In genomic region chr2:235286624-235287368, GRCh38 we compare ENCODE assay signal across 31 cellular contexts.
DNase-seq lines count a peak whose midpoint lies in the region; ATAC-seq and TF ChIP-seq lines count a peak whose summit lies in the region.
"Had no signal": no experiment of that assay in that cellular context is flagged by ENCODE, and none has a peak within 500 bp of the region (broad histone marks: within the 10 kb centered on the region; RNA-seq: fewer than 3 reads in every experiment).

No MANE protein-coding gene starts in this region.

- H3K4me3 Mint-ChIP-seq in T-cell = no peak overlapping the region
- H3K4me3 Mint-ChIP-seq: GM23338, nephron had no signal

- H3K9me3 Mint-ChIP-seq in T-cell = peaks cover 0 to 7% (median 0%) of the 10 kb centered on the region in 3 donors
- H3K9me3 Mint-ChIP-seq: activated naive CD4-positive, alpha-beta T cell treated with anti-CD3 and anti-CD28 coated beads, Interleukin-2, amount 50 U/mL, for 72 hours; activated T-helper 2 cell treated with anti-CD3 and anti-CD28 coated beads, Interferon-gamma antibody, Interleukin-2, Interleukin-4, amounts not matched to agents 10 μg/mL and 5 μg/mL and 100 μg/mL, durations not matched to agents 14 hours and 24 hours and 36 hours; GM23338 had no signal

- CTCF ChIA-PET in T-cell (lab: Charles Lee) = no interaction called here

- H3K27me3 ChIP-seq in right atrium auricular region (no peaks in the 10 kb centered on the region), heart right ventricle (peaks cover 0 to 32% (median 0%) of the 10 kb centered on the region in 7 donors)
- H3K27me3 ChIP-seq: BLaER1, breast epithelium, colonic mucosa, Peyer's patch, SJSA1, upper lobe of left lung had no signal

- H3K27ac ChIP-seq in right atrium auricular region = no peak overlapping the region
- H3K27ac ChIP-seq in heart right ventricle = peak overlapping the region in 1 of 10 donors; percentile 46
- H3K27ac ChIP-seq: BLaER1, breast epithelium, colonic mucosa, foreskin keratinocyte, Peyer's patch, SJSA1, suprapubic skin, upper lobe of left lung, WERI-Rb-1 had no signal

- H3K36me3 ChIP-seq in right atrium auricular region (no peaks in the 10 kb centered on the region), heart right ventricle (no peaks in the 10 kb centered on the region)
- H3K36me3 ChIP-seq: BLaER1, breast epithelium, colonic mucosa, Peyer's patch, SJSA1, suprapubic skin, upper lobe of left lung, WERI-Rb-1 had no signal

- no peak for DNase-seq in Right ventricle myocardium superior
- no peak for DNase-seq in right atrium auricular region (ENCODE audit: low spot score)
- peak; percentile 42 to 48 for DNase-seq in cardiac fibroblast (ENCODE audit: low read depth in 2 of 2)
- no peak for DNase-seq in heart right ventricle
- DNase-seq in activated gamma-delta T cell treated with Interleukin-2 at 50 U/mL for 16 hours = no peak
- no peak for DNase-seq in T-cell
- no peak for DNase-seq in hippocampal formation (lab: John Stamatoyannopoulos, UW)
- DNase-seq: activated CD4-positive, alpha-beta T cell treated with anti-CD3 and anti-CD28 coated beads for 48 hours; activated CD8-positive, alpha-beta memory T cell treated with anti-CD3 and anti-CD28 coated beads for 24 hours; activated T-cell treated with anti-CD3 and anti-CD28 coated beads for 4 hours; colonic mucosa; effector CD4-positive, alpha-beta T cell; foreskin keratinocyte; kidney glomerular epithelial cell; mucosa of descending colon; NCI-H1436 treated with DMSO at 0.1 percent for 48 hours; NCI-H446; NCI-H774; Peyer's patch; stimulated activated naive CD4-positive, alpha-beta T cell; upper lobe of left lung; WERI-Rb-1 had no signal

- no peaks in the 10 kb centered on the region for H3K4me1 Mint-ChIP-seq in T-cell
- H3K4me1 Mint-ChIP-seq: GM23338 had no signal

- no peak overlapping the region for H3K27ac Mint-ChIP-seq in T-cell
- H3K27ac Mint-ChIP-seq: activated naive CD4-positive, alpha-beta T cell treated with anti-CD3 and anti-CD28 coated beads, Interleukin-2, amount 50 U/mL, for 72 hours; activated T-helper 2 cell treated with anti-CD3 and anti-CD28 coated beads, Interferon-gamma antibody, Interleukin-2, Interleukin-4, amounts not matched to agents 10 μg/mL and 5 μg/mL and 100 μg/mL, durations not matched to agents 14 hours and 24 hours and 36 hours; GM23338; nephron had no signal

- intact Hi-C loops in Right ventricle myocardium superior (cut with DNase I) = no loop called here
- intact Hi-C loops in heart right ventricle (cut with DNase I) = no loop called here

- no peaks in the 10 kb centered on the region for H3K36me3 Mint-ChIP-seq in T-cell

- H3K9me3 ChIP-seq in right atrium auricular region (no peaks in the 10 kb centered on the region), heart right ventricle (peaks cover 0 to 6% (median 0%) of the 10 kb centered on the region in 11 donors)
- H3K9me3 ChIP-seq: BLaER1, breast epithelium, colonic mucosa, mucosa of descending colon, Peyer's patch, SJSA1, suprapubic skin, upper lobe of left lung had no signal

- ATAC-seq in Right ventricle myocardium superior (ENCODE audit: poor library complexity) (peak; percentile 79), heart right ventricle (peak in 7 of 8 donors; percentile 53 to 89 (median 81)), GM19467 (IDR thresholded peaks at IDR 0.05; ENCODE audit: unreplicated experiment) (no peak), T-cell (replicated peaks in 1 of 4) (no peak)
- ATAC-seq: activated naive CD4-positive, alpha-beta T cell treated with anti-CD3 and anti-CD28 coated beads, Interleukin-2, amount 50 U/mL, for 72 hours; foreskin keratinocyte; GM23338; mucosa of descending colon had no signal

- POLR2A ChIA-PET in T-cell (lab: Charles Lee) = no interaction called here

- WGBS in heart right ventricle, 2 donors = 68% methylated on average over 3 of the region's 3 CpGs

- H3K27me3 Mint-ChIP-seq in T-cell = peaks cover 17 to 32% of the 10 kb centered on the region in 2 donors

- H3K4me1 ChIP-seq in right atrium auricular region (no peaks in the 10 kb centered on the region), heart right ventricle (peaks cover 0 to 3% (median 0%) of the 10 kb centered on the region in 9 donors)
- H3K4me1 ChIP-seq: BLaER1, breast epithelium, colonic mucosa, foreskin keratinocyte, Peyer's patch, SJSA1, suprapubic skin had no signal

- H3K4me3 ChIP-seq in right atrium auricular region (no peak overlapping the region), cardiac fibroblast (replicated peaks in 1 of 2; ENCODE audit: low read depth in 2 of 2, low read length in 2 of 2) (no peak overlapping the region), heart right ventricle (no peak overlapping the region)
- H3K4me3 ChIP-seq: BLaER1, breast epithelium, colonic mucosa, GM23338, mucosa of descending colon, Peyer's patch, SJSA1, suprapubic skin, upper lobe of left lung had no signal

- TF ChIP-seq CTCF in right atrium auricular region (IDR thresholded peaks at IDR 0.05) (no peak), cardiac fibroblast (IDR thresholded peaks at IDR 0.05; ENCODE audit: low read depth, low read length) (no peak), heart right ventricle (IDR thresholded peaks at IDR 0.05) (no peak)

Comparison
In these comparisons a context has a peak if more than half of its experiments do, and no peak if none do; other contexts are left out.
1. ATAC-seq: peak in Right ventricle myocardium superior (single experiment) and heart right ventricle (7 of 8); none in GM19467 (single experiment) and T-cell (0 of 4).
2. DNase-seq: peak in cardiac fibroblast (2 of 2); none in Right ventricle myocardium superior (single experiment), right atrium auricular region (single experiment), heart right ventricle (0 of 2), activated gamma-delta T cell treated with Interleukin-2 at 50 U/mL for 16 hours (single experiment), T-cell (0 of 34) and hippocampal formation (0 of 2).